ENCODE assay signal across 24 cellular contexts in the genomic region with DNA sequence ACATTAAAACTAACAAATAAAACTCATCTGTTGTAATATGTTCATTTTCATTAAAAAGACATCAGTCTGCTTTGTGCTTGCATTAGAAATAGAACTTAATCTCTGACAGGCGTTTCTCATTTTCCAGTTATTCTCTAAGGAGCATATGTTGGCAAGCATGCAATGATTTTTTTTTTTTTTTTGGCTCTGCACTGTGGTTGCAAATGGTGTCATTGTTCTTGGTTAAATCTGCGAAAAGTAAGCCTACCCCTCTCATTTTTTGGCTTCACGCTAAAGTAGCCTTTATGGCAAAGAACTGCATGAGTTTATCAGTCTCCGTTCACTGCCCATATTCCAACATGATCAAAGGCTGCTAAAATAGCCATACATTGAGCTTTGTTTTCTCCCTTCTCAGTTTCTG.
DNase-seq lines count a peak whose midpoint lies in the region; ATAC-seq, FAIRE-seq and TF ChIP-seq lines count a peak whose summit lies in the region.
"Had no signal": no experiment of that assay in that cellular context is flagged by ENCODE, and none has a peak within 500 bp of the region (broad histone marks: within the 10 kb centered on the region; RNA-seq: fewer than 3 reads in every experiment).

No MANE protein-coding gene starts in this region.

- ATAC-seq in left cardiac atrium, result peak; percentile 54 to 60
- ATAC-seq in body of pancreas, result no peak
- ATAC-seq in GM21786 (IDR thresholded peaks at IDR 0.05; ENCODE audit: unreplicated experiment), result no peak

- TF ChIP-seq CTCF in D721Med (IDR thresholded peaks at IDR 0.05; ENCODE audit: insufficient read depth, missing control alignments) (no peak), body of pancreas (IDR thresholded peaks at IDR 0.05) (no peak)

- intact Hi-C loops in left cardiac atrium (cut with DNase I) (no loop called here), body of pancreas (cut with DNase I) (no loop called here)

- no peak overlapping the region for H3K27ac ChIP-seq in body of pancreas
- H3K27ac ChIP-seq: sigmoid colon had no signal

- H3K4me1 ChIP-seq in body of pancreas, result peaks cover 14% of the 10 kb centered on the region

- no peaks in the 10 kb centered on the region for H3K9me3 ChIP-seq in body of pancreas
- H3K9me3 ChIP-seq: HAP-1, sigmoid colon had no signal

- no peak for TF ChIP-seq POLR2A in body of pancreas (IDR thresholded peaks at IDR 0.05)

- no peaks in the 10 kb centered on the region for H3K36me3 ChIP-seq in body of pancreas (replicated peaks in 1 of 2; ENCODE audit: insufficient read depth in 1 of 2, low read depth in 2 of 2)
- H3K36me3 ChIP-seq: HAP-1, sigmoid colon had no signal

- H3K4me3 ChIP-seq in body of pancreas, result no peak overlapping the region
- H3K4me3 ChIP-seq: HAP-1, lung, sigmoid colon had no signal

- DNase-seq in D721Med (ENCODE audit: insufficient read length, low spot score) (no peak), NCI-H1105 (lab: John Stamatoyannopoulos, UW) (peak; percentile 13), astrocyte of the hippocampus (ENCODE audit: low read depth, low spot score) (peak; percentile 40), left cardiac atrium (no peak), germinal center (ENCODE audit: low spot score) (no peak), SIG-M5 treated with dmso at 0.1 percent for 504 hours (lab: John Stamatoyannopoulos, UW; ENCODE audit: unreplicated experiment) (no peak), body of pancreas (no peak)
- DNase-seq: activated CD4-positive, alpha-beta memory T cell treated with anti-CD3 and anti-CD28 coated beads, Interleukin-2, amount 10 ng/mL, durations not matched to agents 7 days and 5 days; C1 segment of cervical spinal cord; islet precursor cell; MM.1S; NCI-H146; NCI-H2227 treated with DMSO at 0.1 percent for 48 hours; NCI-H774; OCI-M1; posterior cingulate gyrus; SHP77; sigmoid colon; stimulated activated naive CD4-positive, alpha-beta T cell treated with Interleukin-2 at 50 U/mL for 16 hours had no signal

- 58 to 61% methylated on average over 4 of the region's 4 CpGs for WGBS in body of pancreas, 2 donors

- FAIRE-seq in D721Med (lab: Jason Lieb, UNC), result peak; percentile 16
- FAIRE-seq: astrocyte, GM12892 had no signal

- H3K27me3 ChIP-seq in body of pancreas, result no peaks in the 10 kb centered on the region
- H3K27me3 ChIP-seq: sigmoid colon had no signal

Comparison
In these comparisons a context has a peak if more than half of its experiments do, and no peak if none do; other contexts are left out.
1. DNase-seq: peak in NCI-H1105 (single experiment) and astrocyte of the hippocampus (single experiment); none in D721Med (single experiment), left cardiac atrium (single experiment), germinal center (single experiment), SIG-M5 treated with dmso at 0.1 percent for 504 hours (single experiment) and body of pancreas (0 of 4).
2. ATAC-seq: peak in left cardiac atrium (2 of 2); none in body of pancreas (single experiment) and GM21786 (single experiment).